In the genomic region with DNA sequence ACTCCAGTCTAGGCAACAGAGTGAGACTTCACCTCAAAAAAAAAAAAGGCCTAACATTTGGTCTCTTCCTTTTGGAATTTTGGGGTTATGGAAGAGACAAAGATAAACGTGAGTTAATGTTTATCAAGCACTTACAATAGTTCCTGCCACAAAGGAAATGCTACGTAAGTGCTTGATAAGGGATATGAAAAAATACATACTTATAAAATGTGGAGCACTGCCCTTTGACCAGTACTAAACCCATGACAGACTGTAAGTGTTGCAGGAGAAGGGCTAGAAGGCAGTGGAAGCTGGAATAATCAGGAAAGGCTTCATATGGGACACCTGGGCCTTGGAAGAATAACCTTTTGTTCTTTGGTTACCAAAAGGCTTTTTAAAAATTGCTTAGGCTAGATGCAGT, we compare ENCODE assay signal across 10 cellular contexts.
"Had no signal": no experiment of that assay in that cellular context is flagged by ENCODE, and none has a peak within 500 bp of the region (broad histone marks: within the 10 kb centered on the region; RNA-seq: fewer than 3 reads in every experiment).

No MANE protein-coding gene starts in this region.

- ATAC-seq: body of pancreas, T-cell had no signal

- H3K9me3 ChIP-seq: adrenal gland, body of pancreas, esophagus squamous epithelium, ovary, thyroid gland had no signal

- H3K27me3 ChIP-seq: adrenal gland, body of pancreas, dorsolateral prefrontal cortex, esophagus squamous epithelium, ovary, thyroid gland had no signal

- H3K4me3 ChIP-seq: adrenal gland, body of pancreas, dorsolateral prefrontal cortex, esophagus squamous epithelium, lung, ovary, thyroid gland had no signal

- H3K4me1 ChIP-seq: adrenal gland, body of pancreas, esophagus squamous epithelium, thyroid gland had no signal

- H3K36me3 ChIP-seq: ovary had no signal

- DNase-seq: activated CD4-positive, CD25-positive, alpha-beta regulatory T cell; activated naive CD4-positive, alpha-beta T cell treated with anti-CD3 and anti-CD28 coated beads, Interleukin-2, amount 50 U/mL, for 16 hours; body of pancreas; dorsolateral prefrontal cortex; esophagus squamous epithelium; ovary; T-cell; thyroid gland had no signal

- H3K27ac ChIP-seq: adrenal gland, body of pancreas, esophagus squamous epithelium, ovary, thyroid gland had no signal
